ENCODE assay signal across 26 cellular contexts in genomic region chr1:95984975-95985374, GRCh38.
"Had no signal": no experiment of that assay in that cellular context is flagged by ENCODE, and none has a peak within 500 bp of the region (broad histone marks: within the 10 kb centered on the region; RNA-seq: fewer than 3 reads in every experiment).

No MANE protein-coding gene starts in this region.

- H3K4me1 Mint-ChIP-seq: activated CD4-positive, alpha-beta T cell treated with anti-CD3 and anti-CD28 coated beads, Interleukin-2, amount 10 ng/mL, durations not matched to agents 7 days and 5 days; activated naive CD4-positive, alpha-beta T cell treated with anti-CD3 and anti-CD28 coated beads, Interleukin-2, amount 10 ng/mL, durations not matched to agents 7 days and 5 days; activated naive CD8-positive, alpha-beta T cell treated with anti-CD3 and anti-CD28 coated beads for 36 hours; T-helper 17 cell had no signal

- H3K36me3 Mint-ChIP-seq: activated CD4-positive, alpha-beta memory T cell treated with anti-CD3 and anti-CD28 coated beads for 36 hours; activated naive CD4-positive, alpha-beta T cell treated with anti-CD3 and anti-CD28 coated beads, Interleukin-2, amount 10 ng/mL, durations not matched to agents 7 days and 5 days; activated naive CD8-positive, alpha-beta T cell treated with anti-CD3 and anti-CD28 coated beads for 36 hours; WTC11 had no signal

- H3K27me3 Mint-ChIP-seq: activated CD4-positive, alpha-beta memory T cell treated with anti-CD3 and anti-CD28 coated beads for 36 hours; activated CD4-positive, alpha-beta T cell treated with anti-CD3 and anti-CD28 coated beads, Interleukin-2, amount 10 ng/mL, durations not matched to agents 7 days and 5 days; activated naive CD4-positive, alpha-beta T cell treated with anti-CD3 and anti-CD28 coated beads, Interleukin-2, amount 10 ng/mL, durations not matched to agents 7 days and 5 days; activated naive CD8-positive, alpha-beta T cell treated with anti-CD3 and anti-CD28 coated beads for 36 hours; T-helper 17 cell had no signal

- ATAC-seq: K562, Panc1, T-helper 17 cell, WTC11 had no signal

- H3K4me3 Mint-ChIP-seq: activated CD4-positive, alpha-beta memory T cell treated with anti-CD3 and anti-CD28 coated beads for 36 hours; activated CD4-positive, alpha-beta T cell treated with anti-CD3 and anti-CD28 coated beads, Interleukin-2, amount 10 ng/mL, durations not matched to agents 7 days and 5 days; activated naive CD4-positive, alpha-beta T cell treated with anti-CD3 and anti-CD28 coated beads, Interleukin-2, amount 10 ng/mL, durations not matched to agents 7 days and 5 days; activated naive CD8-positive, alpha-beta T cell treated with anti-CD3 and anti-CD28 coated beads for 36 hours; T-helper 17 cell; WTC11 had no signal

- H3K9me3 Mint-ChIP-seq: activated CD4-positive, alpha-beta memory T cell treated with anti-CD3 and anti-CD28 coated beads for 36 hours; activated CD4-positive, alpha-beta T cell treated with anti-CD3 and anti-CD28 coated beads, Interleukin-2, amount 10 ng/mL, durations not matched to agents 7 days and 5 days; activated naive CD4-positive, alpha-beta T cell treated with anti-CD3 and anti-CD28 coated beads, Interleukin-2, amount 10 ng/mL, durations not matched to agents 7 days and 5 days; activated naive CD8-positive, alpha-beta T cell treated with anti-CD3 and anti-CD28 coated beads for 36 hours; WTC11 had no signal

- DNase-seq: activated CD4-positive, alpha-beta memory T cell treated with anti-CD3 and anti-CD28 coated beads for 36 hours; activated CD4-positive, alpha-beta T cell treated with anti-CD3 and anti-CD28 coated beads, Interleukin-2, amount 10 ng/mL, durations not matched to agents 7 days and 5 days; activated CD4-positive, CD25-positive, alpha-beta regulatory T cell treated with anti-CD3 and anti-CD28 coated beads, Interleukin-2, amount 50 U/mL, for 72 hours; activated CD8-positive, alpha-beta memory T cell treated with anti-CD3 and anti-CD28 coated beads for 24 hours; activated gamma-delta T cell treated with Interleukin-2 at 50 U/mL for 16 hours; activated naive CD4-positive, alpha-beta T cell treated with anti-CD3 and anti-CD28 coated beads, Interleukin-2, amount 10 ng/mL, durations not matched to agents 7 days and 5 days; activated naive CD8-positive, alpha-beta T cell treated with anti-CD3 and anti-CD28 coated beads for 36 hours; activated T-cell treated with anti-CD3 and anti-CD28 coated beads for 4 hours; activated T-cell treated with anti-CD3 and anti-CD28 coated beads, Interleukin-2, amount 50 U/mL, for 48 hours; anterior cingulate cortex; Karpas-422; MM.1S; NCI-H1105; NCI-H1436; NCI-H1694 treated with DMSO at 0.1 percent for 48 hours; NCI-H2029 treated with DMSO at 0.1 percent for 48 hours; NCI-H446; NCI-H748 treated with DMSO at 0.1 percent for 48 hours; Right ventricle myocardium superior; SJCRH30; T-helper 17 cell; T-helper 9 cell had no signal

- H3K27ac Mint-ChIP-seq: activated CD4-positive, alpha-beta memory T cell treated with anti-CD3 and anti-CD28 coated beads for 36 hours; activated CD4-positive, alpha-beta T cell treated with anti-CD3 and anti-CD28 coated beads, Interleukin-2, amount 10 ng/mL, durations not matched to agents 7 days and 5 days; activated naive CD4-positive, alpha-beta T cell treated with anti-CD3 and anti-CD28 coated beads, Interleukin-2, amount 10 ng/mL, durations not matched to agents 7 days and 5 days; activated naive CD8-positive, alpha-beta T cell treated with anti-CD3 and anti-CD28 coated beads for 36 hours; activated T-helper 2 cell treated with anti-CD3 and anti-CD28 coated beads, Interferon-gamma antibody, Interleukin-2, Interleukin-4, amounts not matched to agents 10 μg/mL and 5 μg/mL and 100 μg/mL, durations not matched to agents 14 hours and 24 hours and 36 hours; T-helper 17 cell; WTC11 had no signal
